Comparison of ENCODE assay signal across 21 cellular contexts in the genomic region with DNA sequence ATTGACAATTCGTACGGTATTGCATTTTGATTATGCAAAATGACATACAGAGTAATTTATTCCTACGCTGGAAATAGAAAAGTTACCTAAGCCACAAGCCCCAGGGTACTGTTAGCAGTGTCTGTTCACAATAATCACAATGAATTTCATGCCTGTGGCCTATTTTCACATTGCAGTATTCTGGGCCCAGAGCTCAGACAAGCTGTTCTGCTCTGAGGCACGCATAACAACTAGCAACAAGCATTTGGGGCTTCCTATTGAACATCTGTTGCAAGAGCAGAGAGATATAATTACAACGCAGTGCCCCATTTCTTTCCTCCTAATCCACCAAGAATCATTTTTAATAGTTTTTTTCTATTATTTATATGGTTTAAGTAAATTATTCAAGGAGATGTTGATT.
"Had no signal": no experiment of that assay in that cellular context is flagged by ENCODE, and none has a peak within 500 bp of the region (broad histone marks: within the 10 kb centered on the region; RNA-seq: fewer than 3 reads in every experiment).

No MANE protein-coding gene starts in this region.

- H3K36me3 Mint-ChIP-seq: naive thymus-derived CD8-positive, alpha-beta T cell; stimulated activated effector memory CD8-positive, alpha-beta T cell treated with anti-CD3 and anti-CD28 coated beads, Interleukin-12 subunit alpha, Interleukin-12 subunit beta, amount 100 ng/mL, for 72 hours; type B pancreatic cell had no signal

- H3K27ac Mint-ChIP-seq: naive thymus-derived CD8-positive, alpha-beta T cell; nephron progenitor cell; stimulated activated effector memory CD8-positive, alpha-beta T cell treated with anti-CD3 and anti-CD28 coated beads, Interleukin-12 subunit alpha, Interleukin-12 subunit beta, amount 100 ng/mL, for 72 hours; type B pancreatic cell had no signal

- H3K9me3 Mint-ChIP-seq: naive thymus-derived CD8-positive, alpha-beta T cell; stimulated activated effector memory CD8-positive, alpha-beta T cell treated with anti-CD3 and anti-CD28 coated beads, Interleukin-12 subunit alpha, Interleukin-12 subunit beta, amount 100 ng/mL, for 72 hours; type B pancreatic cell had no signal

- H3K4me1 Mint-ChIP-seq: nephron progenitor cell; stimulated activated effector memory CD8-positive, alpha-beta T cell treated with anti-CD3 and anti-CD28 coated beads, Interleukin-12 subunit alpha, Interleukin-12 subunit beta, amount 100 ng/mL, for 72 hours had no signal

- ATAC-seq: left cardiac atrium; left lung; naive thymus-derived CD8-positive, alpha-beta T cell; right lobe of liver; stimulated activated effector memory CD8-positive, alpha-beta T cell treated with anti-CD3 and anti-CD28 coated beads, Interleukin-12 subunit alpha, Interleukin-12 subunit beta, amount 100 ng/mL, for 72 hours had no signal

- H3K4me3 Mint-ChIP-seq: naive thymus-derived CD8-positive, alpha-beta T cell; nephron progenitor cell; stimulated activated effector memory CD8-positive, alpha-beta T cell treated with anti-CD3 and anti-CD28 coated beads, Interleukin-12 subunit alpha, Interleukin-12 subunit beta, amount 100 ng/mL, for 72 hours; type B pancreatic cell had no signal

- DNase-seq: cortex of kidney; effector CD4-positive, alpha-beta T cell; head of caudate nucleus; kidney; left cardiac atrium; left lung; mesenchymal stem cell; midbrain; naive thymus-derived CD8-positive, alpha-beta T cell; nephron progenitor cell; occipital lobe; ovary; right lobe of liver; stimulated activated CD4-positive, alpha-beta T cell treated with anti-CD3 and anti-CD28 coated beads, Interleukin-2, amount 100 ng/mL, for 24 hours; stimulated activated CD4-positive, alpha-beta T cell treated with anti-CD3 and anti-CD28 coated beads, Interleukin-4, amount 100 ng/mL, for 24 hours; stimulated activated naive CD4-positive, alpha-beta T cell treated with Interleukin-2 at 50 U/mL for 16 hours; stomach; testis; tibial artery had no signal

- H3K27me3 Mint-ChIP-seq: type B pancreatic cell had no signal
